14 cellular contexts compared by ENCODE assay signal in the genomic region with DNA sequence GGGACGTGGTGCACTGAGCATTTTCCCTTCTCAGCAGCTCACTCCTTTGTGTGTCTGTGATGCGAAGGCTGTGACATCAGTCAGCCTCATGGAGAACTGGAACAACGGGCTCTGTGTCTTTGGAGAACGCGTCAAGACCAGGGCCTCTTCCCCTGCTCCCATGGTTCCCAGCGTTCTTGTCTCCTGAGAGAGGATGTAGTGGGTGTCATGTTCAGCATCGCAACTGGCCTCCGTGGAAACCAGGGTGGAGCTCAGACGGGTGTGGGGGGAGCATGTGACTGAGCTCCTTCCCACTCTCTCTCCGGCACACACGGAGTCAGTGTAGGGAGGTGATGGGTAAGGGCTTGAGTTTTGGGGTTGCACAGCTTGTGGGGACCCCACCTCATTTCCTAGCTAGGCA. TPM values are rescaled to one million over a fixed set of nuclear protein-coding genes. Genes with fewer than 3 reads are reported as not detected.
DNase-seq lines count a peak whose midpoint lies in the region; ATAC-seq and TF ChIP-seq lines count a peak whose summit lies in the region.
"Had no signal": no experiment of that assay in that cellular context is flagged by ENCODE, and none has a peak within 500 bp of the region (broad histone marks: within the 10 kb centered on the region; RNA-seq: fewer than 3 reads in every experiment).

No MANE protein-coding gene starts in this region.

- TF ChIP-seq CTCF in thoracic aorta (IDR thresholded peaks at IDR 0.05) = no peak

- no peaks in the 10 kb centered on the region for H3K27me3 ChIP-seq in thoracic aorta (replicated peaks; ENCODE audit: insufficient read depth)
- H3K27me3 ChIP-seq: brain microvascular endothelial cell, tibial artery had no signal

- H3K4me1 ChIP-seq in thoracic aorta (ENCODE audit: control insufficient read depth in 1 of 2, low read depth in 2 of 2) = no peaks in the 10 kb centered on the region

- DNase-seq in NCI-H524 (lab: John Stamatoyannopoulos, UW) (peak; percentile 20 to 45), NCI-H524 treated with DMSO at 0.1 percent for 48 hours (lab: John Stamatoyannopoulos, UW) (no peak), NCI-H1930 (lab: John Stamatoyannopoulos, UW) (peak; percentile 31 to 39), T-helper 17 cell (no peak), thoracic aorta (ENCODE audit: low spot score) (no peak)
- no peak for DNase-seq in activated CD4-positive, alpha-beta T cell treated with anti-CD3 and anti-CD28 coated beads, Interleukin-2, amount 10 ng/mL, durations not matched to agents 24 days and 14 days
- DNase-seq: activated naive CD4-positive, alpha-beta T cell treated with Interleukin-2 at 50 U/mL for 16 hours; brain microvascular endothelial cell; effector memory CD8-positive, alpha-beta T cell; foreskin fibroblast; mucosa of descending colon; tibial artery had no signal

- H3K9me3 ChIP-seq in T-helper 17 cell (ENCODE audit: control insufficient read depth, low read length, poor library complexity, severe bottlenecking) (no peaks in the 10 kb centered on the region), thoracic aorta (no peaks in the 10 kb centered on the region)
- H3K9me3 ChIP-seq: mucosa of descending colon, tibial artery had no signal

- peaks cover 25% of the 10 kb centered on the region for H3K27me3 Mint-ChIP-seq in T-helper 17 cell
- H3K27me3 Mint-ChIP-seq in activated CD4-positive, alpha-beta T cell treated with anti-CD3 and anti-CD28 coated beads, Interleukin-2, amount 10 ng/mL, durations not matched to agents 24 days and 14 days = peaks cover 7% of the 10 kb centered on the region

- H3K9me3 Mint-ChIP-seq in activated CD4-positive, alpha-beta T cell treated with anti-CD3 and anti-CD28 coated beads, Interleukin-2, amount 10 ng/mL, durations not matched to agents 24 days and 14 days = no peaks in the 10 kb centered on the region
- H3K9me3 Mint-ChIP-seq: effector memory CD8-positive, alpha-beta T cell had no signal

- peak overlapping the region; percentile 21 for H3K4me3 Mint-ChIP-seq in T-helper 17 cell
- no peak overlapping the region for H3K4me3 Mint-ChIP-seq in activated CD4-positive, alpha-beta T cell treated with anti-CD3 and anti-CD28 coated beads, Interleukin-2, amount 10 ng/mL, durations not matched to agents 24 days and 14 days

- no peaks in the 10 kb centered on the region for H3K36me3 ChIP-seq in thoracic aorta
- H3K36me3 ChIP-seq: brain microvascular endothelial cell, tibial artery had no signal

- no peak for ATAC-seq in T-helper 17 cell
- peak; percentile 37 for ATAC-seq in thoracic aorta (ENCODE audit: insufficient number of reproducible peaks, low FRiP score, low read depth)
- ATAC-seq in GM18861 (IDR thresholded peaks at IDR 0.05; ENCODE audit: unreplicated experiment) = no peak
- ATAC-seq in HG03565 (IDR thresholded peaks at IDR 0.05; ENCODE audit: unreplicated experiment) = no peak
- ATAC-seq: effector memory CD8-positive, alpha-beta T cell; mucosa of descending colon had no signal

- H3K36me3 Mint-ChIP-seq in T-helper 17 cell (ENCODE audit: low read depth) = peaks cover 4% of the 10 kb centered on the region
- H3K36me3 Mint-ChIP-seq in activated CD4-positive, alpha-beta T cell treated with anti-CD3 and anti-CD28 coated beads, Interleukin-2, amount 10 ng/mL, durations not matched to agents 24 days and 14 days (ENCODE audit: low read depth) = no peaks in the 10 kb centered on the region

- peaks cover 6% of the 10 kb centered on the region for H3K4me1 Mint-ChIP-seq in T-helper 17 cell
- peaks cover 5% of the 10 kb centered on the region for H3K4me1 Mint-ChIP-seq in activated CD4-positive, alpha-beta T cell treated with anti-CD3 and anti-CD28 coated beads, Interleukin-2, amount 10 ng/mL, durations not matched to agents 24 days and 14 days

- H3K27ac ChIP-seq in thoracic aorta = no peak overlapping the region
- H3K27ac ChIP-seq: brain microvascular endothelial cell, tibial artery had no signal

- intact Hi-C loops in activated CD4-positive, alpha-beta T cell treated with anti-CD3 and anti-CD28 coated beads, Interleukin-2, amount 10 ng/mL, durations not matched to agents 24 days and 14 days (cut with micrococcal nuclease) = no loop called here

- no peak overlapping the region for H3K4me3 ChIP-seq in thoracic aorta
- H3K4me3 ChIP-seq: mucosa of descending colon, tibial artery had no signal

- H3K27ac Mint-ChIP-seq in T-helper 17 cell = no peak overlapping the region
- H3K27ac Mint-ChIP-seq in activated CD4-positive, alpha-beta T cell treated with anti-CD3 and anti-CD28 coated beads, Interleukin-2, amount 10 ng/mL, durations not matched to agents 24 days and 14 days = no peak overlapping the region

RNA-seq across cellular contexts. Expression of a gene that starts 59.7 kb away (rescaled TPM):
- total RNA-seq in T-helper 17 cell (10 to 100 TPM; 54.7 to 59.4 TPM), thoracic aorta (10 to 100 TPM; 34.5 to 47.6 TPM)
- 38.8 and 43.4 TPM in 2 replicates for total RNA-seq in activated CD4-positive, alpha-beta T cell treated with anti-CD3 and anti-CD28 coated beads, Interleukin-2, amount 10 ng/mL, durations not matched to agents 24 days and 14 days

Comparison
In these comparisons a context has a peak if more than half of its experiments do, and no peak if none do; other contexts are left out.
1. DNase-seq: peak in NCI-H524 (2 of 2) and NCI-H1930 (2 of 2); none in NCI-H524 treated with DMSO at 0.1 percent for 48 hours (single experiment), T-helper 17 cell (0 of 3), thoracic aorta (single experiment) and activated CD4-positive, alpha-beta T cell treated with anti-CD3 and anti-CD28 coated beads, Interleukin-2, amount 10 ng/mL, durations not matched to agents 24 days and 14 days (single experiment).